In genomic region chr20:53623454-53624206, GRCh38 we compare ENCODE assay signal across 8 cellular contexts. TPM values are rescaled to one million over a fixed set of nuclear protein-coding genes. Genes with fewer than 3 reads are reported as not detected.
A peak's percentile ranks its signal among the peaks of the same experiment; 100 is the strongest.
DNase-seq lines count a peak whose midpoint lies in the region; ATAC-seq and TF ChIP-seq lines count a peak whose summit lies in the region.

No MANE protein-coding gene starts in this region.

- intact Hi-C loops in esophagus muscularis mucosa (cut with DNase I): no loop called here
- intact Hi-C loops in testis (cut with DNase I; ENCODE audit: low total_unique reads): no loop called here

- WGBS in esophagus muscularis mucosa: 0% methylated on average over 13 of the region's 13 CpGs
- WGBS in testis, 2 donors: 0 to 1% methylated on average over 13 of the region's 13 CpGs

- ATAC-seq in HG02571 (IDR thresholded peaks at IDR 0.05; ENCODE audit: unreplicated experiment): peak; percentile 58

- DNase-seq in NCI-H510A (lab: John Stamatoyannopoulos, UW) (peak; percentile 30), esophagus muscularis mucosa (ENCODE audit: extremely low spot score) (no peak), testis (peak; percentile 86), DMS153 (lab: John Stamatoyannopoulos, UW) (no peak)
- DNase-seq in activated CD8-positive, alpha-beta memory T cell treated with anti-CD3 and anti-CD28 coated beads, Interleukin-2, amount 50 U/mL, for 4 hours: peak; percentile 23

- H3K4me1 ChIP-seq in ES-I3 (ENCODE audit: insufficient read depth, low read length) (peaks cover 27% of the 10 kb centered on the region), esophagus muscularis mucosa (peaks cover 29 to 41% (median 38%) of the 10 kb centered on the region in 4 donors), mucosa of stomach (ENCODE audit: control insufficient read depth, insufficient read depth, low read length) (peaks cover 31% of the 10 kb centered on the region), testis (peaks cover 28% of the 10 kb centered on the region)

- H3K4me3 ChIP-seq in esophagus muscularis mucosa (peak overlapping the region; percentile 37 to 54 (median 48)), mucosa of stomach (ENCODE audit: low read length) (peak overlapping the region; percentile 34), testis (peak overlapping the region; percentile 33 to 57)

- peak overlapping the region; percentile 77 to 84 (median 82) for H3K27ac ChIP-seq in esophagus muscularis mucosa (replicated peaks in 1 of 4)
- peak overlapping the region; percentile 88 to 94 for H3K27ac ChIP-seq in testis

- TF ChIP-seq POLR2A in esophagus muscularis mucosa (IDR thresholded peaks at IDR 0.05; ENCODE audit: low read depth) (no peak), testis (IDR thresholded peaks at IDR 0.05) (no peak)

- H3K9ac ChIP-seq in ES-I3 (ENCODE audit: low read depth, low read length) (peak overlapping the region; percentile 79), mucosa of stomach (ENCODE audit: low read length) (peak overlapping the region; percentile 84)

- H3K27me3 ChIP-seq in esophagus muscularis mucosa: no peaks in the 10 kb centered on the region
- no peaks in the 10 kb centered on the region for H3K27me3 ChIP-seq in mucosa of stomach (ENCODE audit: control insufficient read depth, insufficient read depth, low read length)
- H3K27me3 ChIP-seq in testis: no peaks in the 10 kb centered on the region

- no peaks in the 10 kb centered on the region for H3K36me3 ChIP-seq in ES-I3 (ENCODE audit: insufficient read depth, low read length)
- H3K36me3 ChIP-seq in esophagus muscularis mucosa: no peaks in the 10 kb centered on the region
- H3K36me3 ChIP-seq in mucosa of stomach (ENCODE audit: control insufficient read depth, insufficient read depth, low read length): no peaks in the 10 kb centered on the region
- H3K36me3 ChIP-seq in testis (ENCODE audit: low read depth, missing control alignments): no peaks in the 10 kb centered on the region

- H3K9me3 ChIP-seq in ES-I3 (ENCODE audit: control insufficient read depth, insufficient read depth, low read length) (no peaks in the 10 kb centered on the region), esophagus muscularis mucosa (no peaks in the 10 kb centered on the region), mucosa of stomach (ENCODE audit: control insufficient read depth, low read length) (no peaks in the 10 kb centered on the region), testis (no peaks in the 10 kb centered on the region)

- no peak for TF ChIP-seq EP300 in esophagus muscularis mucosa (IDR thresholded peaks at IDR 0.05)

- TF ChIP-seq CTCF in esophagus muscularis mucosa (IDR thresholded peaks at IDR 0.05): no peak
- TF ChIP-seq CTCF in testis (IDR thresholded peaks at IDR 0.05): no peak

RNA-seq across cellular contexts. Expression of gene ZNF217, which starts 30.0 kb away (rescaled TPM):
- total RNA-seq in esophagus muscularis mucosa (10 to 100 TPM; 15.4 to 27.3 (median 18.6) TPM), testis (10 to 100 TPM; 48.6 to 61.2 TPM)
- 47.3 TPM for polyA plus RNA-seq in testis (ENCODE audit: insufficient read depth, low read depth, low replicate concordance)

Comparison
In these comparisons a context has a peak if more than half of its experiments do, and no peak if none do; other contexts are left out.
1. DNase-seq: peak in NCI-H510A (single experiment), activated CD8-positive, alpha-beta memory T cell treated with anti-CD3 and anti-CD28 coated beads, Interleukin-2, amount 50 U/mL, for 4 hours (single experiment) and testis (single experiment); none in esophagus muscularis mucosa (single experiment) and DMS153 (single experiment).
2. Peak in every context shown above with its lines, with median percentiles within 50 percentile points of each other: H3K4me3 ChIP-seq.